23 cellular contexts compared by ENCODE assay signal in genomic region chr5:135041145-135041587, GRCh38. TPM values are rescaled to one million over a fixed set of nuclear protein-coding genes. Genes with fewer than 3 reads are reported as not detected.
A peak's percentile ranks its signal among the peaks of the same experiment; 100 is the strongest.
DNase-seq lines count a peak whose midpoint lies in the region; ATAC-seq, FAIRE-seq and TF ChIP-seq lines count a peak whose summit lies in the region.
"Had no signal": no experiment of that assay in that cellular context is flagged by ENCODE, and none has a peak within 500 bp of the region (broad histone marks: within the 10 kb centered on the region; RNA-seq: fewer than 3 reads in every experiment).

No MANE protein-coding gene starts in this region.

- no peaks in the 10 kb centered on the region for H3K36me3 Mint-ChIP-seq in GM23338 (ENCODE audit: low read depth)
- H3K36me3 Mint-ChIP-seq in T-helper 17 cell (ENCODE audit: low read depth), result peaks cover 4% of the 10 kb centered on the region
- H3K36me3 Mint-ChIP-seq: activated naive CD4-positive, alpha-beta T cell treated with anti-CD3 and anti-CD28 coated beads, Interleukin-2, amount 50 U/mL, for 72 hours; CD8-positive, alpha-beta T cell had no signal

- H2AFZ ChIP-seq in GM23338, result peak overlapping the region; percentile 95; the same call in 1 of the 2 replicates
- no peak overlapping the region for H2AFZ ChIP-seq in osteoblast (ENCODE audit: low read length)

- DNase-seq in GM23338 (ENCODE audit: low spot score) (no peak), T-helper 17 cell (no peak), osteoblast (ENCODE audit: insufficient read length, low spot score, missing footprints) (peak; percentile 81), activated gamma-delta T cell (lab: John Stamatoyannopoulos, UW) (no peak), D721Med (ENCODE audit: insufficient read length, low spot score) (no peak), NCI-H146 (lab: John Stamatoyannopoulos, UW) (no peak)
- DNase-seq: activated CD8-positive, alpha-beta T cell treated with anti-CD3 and anti-CD28 coated beads, Interleukin-2, amount 10 ng/mL, durations not matched to agents 7 days and 5 days; amygdala; CD8-positive, alpha-beta T cell; DMS 273 treated with DMSO at 0.1 percent for 48 hours; left lung; NCI-H1436; NCI-H2081 treated with DMSO at 0.1 percent for 48 hours; Peyer's patch; SHP77 treated with DMSO at 0.1 percent for 48 hours; stimulated activated naive CD4-positive, alpha-beta T cell treated with Interleukin-2 at 50 U/mL for 16 hours had no signal

- H3K27me3 Mint-ChIP-seq in GM23338 (ENCODE audit: insufficient read depth, low read depth, poor library complexity), result peaks cover 90% of the 10 kb centered on the region
- H3K27me3 Mint-ChIP-seq in T-helper 17 cell, result peaks cover 84% of the 10 kb centered on the region

- H3K4me3 ChIP-seq in GM23338 (peak overlapping the region; percentile 55), iPS-15b (ENCODE audit: low read depth, low read length) (peak overlapping the region; percentile 31), osteoblast (ENCODE audit: insufficient read depth, low read length) (no peak overlapping the region)
- H3K4me3 ChIP-seq: left lung, Peyer's patch had no signal

- H3K4me1 ChIP-seq in GM23338 (ENCODE audit: insufficient read depth) (no peaks in the 10 kb centered on the region; the same call in 1 of the 2 replicates), iPS-15b (ENCODE audit: control insufficient read depth, insufficient read depth, low read length) (no peaks in the 10 kb centered on the region), osteoblast (ENCODE audit: insufficient read depth, low read length) (no peaks in the 10 kb centered on the region)

- H3K27ac Mint-ChIP-seq in GM23338 (no peak overlapping the region), T-helper 17 cell (no peak overlapping the region)
- H3K27ac Mint-ChIP-seq: activated CD4-positive, alpha-beta T cell treated with anti-CD3 and anti-CD28 coated beads for 36 hours; activated CD8-positive, alpha-beta T cell treated with anti-CD3 and anti-CD28 coated beads, Interleukin-2, amount 10 ng/mL, durations not matched to agents 7 days and 5 days; activated naive CD4-positive, alpha-beta T cell treated with anti-CD3 and anti-CD28 coated beads, Interleukin-2, amount 50 U/mL, for 72 hours; CD8-positive, alpha-beta T cell had no signal

- H3K9me2 ChIP-seq in GM23338 (ENCODE audit: insufficient read depth), result no peaks in the 10 kb centered on the region

- H3K36me3 ChIP-seq in GM23338 (ENCODE audit: insufficient read depth), result no peaks in the 10 kb centered on the region
- H3K36me3 ChIP-seq in iPS-15b (ENCODE audit: control insufficient read depth, insufficient read depth, low read length), result no peaks in the 10 kb centered on the region
- H3K36me3 ChIP-seq in osteoblast (ENCODE audit: insufficient read depth, low read length), result no peaks in the 10 kb centered on the region
- H3K36me3 ChIP-seq: left lung, Peyer's patch had no signal

- H3K9me3 ChIP-seq in T-helper 17 cell (ENCODE audit: control insufficient read depth, low read length, poor library complexity, severe bottlenecking), result no peaks in the 10 kb centered on the region
- H3K9me3 ChIP-seq in iPS-15b (ENCODE audit: control insufficient read depth, insufficient read depth, low read length), result no peaks in the 10 kb centered on the region
- no peaks in the 10 kb centered on the region for H3K9me3 ChIP-seq in osteoblast (ENCODE audit: low read depth, low read length)
- H3K9me3 ChIP-seq: left lung, Peyer's patch had no signal

- H3K79me2 ChIP-seq in GM23338 (replicated peaks; ENCODE audit: insufficient read depth) (no peaks in the 10 kb centered on the region), osteoblast (ENCODE audit: insufficient read depth, low read length) (no peaks in the 10 kb centered on the region)

- no peak for TF ChIP-seq CTCF in GM23338 (conservative IDR thresholded peaks at IDR 0.05; ENCODE audit: low read depth in 2 of 2)
- no peak for TF ChIP-seq CTCF in osteoblast (IDR thresholded peaks at IDR 0.05; ENCODE audit: extremely low read depth, low read depth, low read length)
- TF ChIP-seq CTCF in D721Med (IDR thresholded peaks at IDR 0.05; ENCODE audit: insufficient read depth, missing control alignments), result no peak

- H4K20me1 ChIP-seq in GM23338 (replicated peaks; ENCODE audit: insufficient read depth), result peaks cover 23% of the 10 kb centered on the region
- peaks cover 2% of the 10 kb centered on the region for H4K20me1 ChIP-seq in osteoblast (ENCODE audit: insufficient read depth, low read length)

- H3K4me2 ChIP-seq in GM23338 (peak overlapping the region; percentile 83), osteoblast (ENCODE audit: insufficient read depth, low read length) (no peak overlapping the region)

- peaks cover 7% of the 10 kb centered on the region; the same call in 2 of the 3 replicates for H3K9me3 Mint-ChIP-seq in GM23338
- H3K9me3 Mint-ChIP-seq: activated naive CD4-positive, alpha-beta T cell treated with anti-CD3 and anti-CD28 coated beads, Interleukin-2, amount 50 U/mL, for 72 hours; CD8-positive, alpha-beta T cell had no signal

- H3K27ac ChIP-seq in GM23338 (ENCODE audit: low read depth) (no peak overlapping the region), osteoblast (ENCODE audit: low read depth, low read length) (no peak overlapping the region)
- H3K27ac ChIP-seq: epithelial cell of prostate, left lung, Peyer's patch had no signal

- H3K27me3 ChIP-seq in GM23338 (ENCODE audit: insufficient read depth) (peaks cover 100% of the 10 kb centered on the region), iPS-15b (ENCODE audit: control insufficient read depth, insufficient read depth, low read length) (peaks cover 99% of the 10 kb centered on the region), osteoblast (ENCODE audit: insufficient read depth, low read length) (peaks cover 64% of the 10 kb centered on the region)

- H3K4me1 Mint-ChIP-seq in GM23338 (peaks cover 7% of the 10 kb centered on the region), T-helper 17 cell (peaks cover 4% of the 10 kb centered on the region)

- H3F3A ChIP-seq in GM23338 (replicated peaks; ENCODE audit: low read depth), result peaks cover 8% of the 10 kb centered on the region; the same call in 1 of the 2 replicates

- FAIRE-seq in D721Med (lab: Jason Lieb, UNC), result no peak
- FAIRE-seq: GM18507, islet of Langerhans had no signal

- no peak for ATAC-seq in GM23338
- ATAC-seq in T-helper 17 cell, result no peak
- ATAC-seq: activated CD4-positive, alpha-beta T cell treated with anti-CD3 and anti-CD28 coated beads for 36 hours; activated naive CD4-positive, alpha-beta T cell treated with anti-CD3 and anti-CD28 coated beads, Interleukin-2, amount 50 U/mL, for 72 hours; CD8-positive, alpha-beta T cell; HCT116; left lung had no signal

- peak overlapping the region; percentile 68 for H3K4me3 Mint-ChIP-seq in GM23338
- H3K4me3 Mint-ChIP-seq in T-helper 17 cell, result peak overlapping the region; percentile 66
- H3K4me3 Mint-ChIP-seq: activated CD4-positive, alpha-beta T cell treated with anti-CD3 and anti-CD28 coated beads for 36 hours; activated CD8-positive, alpha-beta T cell treated with anti-CD3 and anti-CD28 coated beads, Interleukin-2, amount 10 ng/mL, durations not matched to agents 7 days and 5 days had no signal

- no peak overlapping the region for H3K9ac ChIP-seq in iPS-15b (ENCODE audit: low read depth, low read length)

TF ChIP-seq in GM23338, 12 proteins besides CTCF, POLR2A, EP300 and RAD21:
- TF ChIP-seq STAT1 (IDR thresholded peaks at IDR 0.05; ENCODE audit: unreplicated experiment) (no peak), EZH2 (IDR thresholded peaks at IDR 0.05; ENCODE audit: low read depth, unreplicated experiment) (peak; percentile 32)

RNA-seq across cellular contexts. Expression of gene PITX1, which starts 7.1 kb away (rescaled TPM):
- total RNA-seq in GM23338 (2014; rRNA removed; shearing (Covaris generic)), result not detected in 2 replicates
- not detected in 2 replicates for polyA plus RNA-seq in GM23338 (2016; fragmentation: Nextera tagmentation; extraction: Ambion mirVana)
- not detected for total RNA-seq in T-helper 17 cell
- total RNA-seq in osteoblast, result 8.3 and 9.8 TPM in 2 replicates
- total RNA-seq: activated CD8-positive, alpha-beta T cell treated with anti-CD3 and anti-CD28 coated beads, Interleukin-2, amount 10 ng/mL, durations not matched to agents 7 days and 5 days; CD8-positive, alpha-beta T cell had no signal
